ENCODE assay signal across 8 cellular contexts in the genomic region with DNA sequence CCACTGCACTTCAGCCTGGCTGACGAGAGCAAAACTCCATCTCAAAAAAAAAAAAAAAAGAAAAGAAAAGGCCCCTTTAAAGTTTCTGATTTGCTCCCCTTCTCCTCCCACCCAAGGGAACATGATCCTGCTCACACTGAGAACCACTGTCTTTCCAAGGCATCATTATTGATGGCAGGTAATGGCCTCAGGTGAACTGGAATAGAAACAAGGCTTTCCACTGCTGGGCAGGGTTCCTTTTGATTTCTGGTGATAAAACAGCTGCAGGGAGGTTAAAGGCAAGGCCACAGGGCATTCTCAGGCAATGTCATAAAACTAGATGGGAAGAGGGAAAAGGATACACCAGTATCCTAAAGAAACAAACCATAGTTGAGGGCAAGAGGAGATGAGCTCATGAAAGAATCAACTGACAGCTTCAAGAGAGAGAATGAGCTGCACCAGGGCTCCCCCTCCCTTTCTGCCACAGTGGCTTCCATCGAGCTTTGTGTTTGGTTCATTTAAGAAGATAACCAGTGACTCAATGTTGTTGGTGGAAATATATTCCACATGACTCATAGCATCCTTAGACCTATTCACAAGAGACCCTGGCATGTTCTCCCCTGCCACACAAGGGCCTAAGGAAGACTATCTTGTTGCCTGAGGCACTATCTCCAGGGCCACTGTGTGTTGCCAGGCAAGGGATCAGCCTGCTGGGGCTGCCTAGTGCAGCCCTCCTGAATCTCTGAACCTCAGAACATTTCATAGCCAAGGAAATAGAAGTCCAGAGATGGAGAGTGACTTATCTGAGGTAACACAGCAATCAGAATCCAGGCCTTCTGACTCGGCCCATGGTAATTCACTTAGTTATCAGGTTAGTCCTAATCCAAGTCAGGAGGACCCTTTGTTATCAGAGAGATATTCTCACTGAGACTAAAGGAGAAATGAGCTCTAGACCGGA.
A peak's percentile ranks its signal among the peaks of the same experiment; 100 is the strongest.
DNase-seq lines count a peak whose midpoint lies in the region; ATAC-seq and TF ChIP-seq lines count a peak whose summit lies in the region.

No MANE protein-coding gene starts in this region.

- no peak for TF ChIP-seq POLR2A in vagina (IDR thresholded peaks at IDR 0.05)

- H3K4me3 Mint-ChIP-seq in activated naive CD8-positive, alpha-beta T cell treated with anti-CD3 and anti-CD28 coated beads, Interleukin-2, amount 50 U/mL, for 24 hours: no peak overlapping the region
- H3K4me3 Mint-ChIP-seq in activated naive CD8-positive, alpha-beta T cell treated with anti-CD3 and anti-CD28 coated beads for 36 hours: no peak overlapping the region
- H3K4me3 Mint-ChIP-seq in brain: no peak overlapping the region

- H3K36me3 ChIP-seq in kidney epithelial cell (ENCODE audit: control insufficient read depth, insufficient read depth, low read length) (no peaks in the 10 kb centered on the region), vagina (no peaks in the 10 kb centered on the region)

- no peaks in the 10 kb centered on the region for H3K9me3 Mint-ChIP-seq in activated naive CD8-positive, alpha-beta T cell treated with anti-CD3 and anti-CD28 coated beads, Interleukin-2, amount 50 U/mL, for 24 hours
- no peaks in the 10 kb centered on the region for H3K9me3 Mint-ChIP-seq in activated naive CD8-positive, alpha-beta T cell treated with anti-CD3 and anti-CD28 coated beads for 36 hours
- H3K9me3 Mint-ChIP-seq in brain: no peaks in the 10 kb centered on the region

- H3K27me3 ChIP-seq in kidney epithelial cell (ENCODE audit: control insufficient read depth, insufficient read depth, low read length) (no peaks in the 10 kb centered on the region), vagina (no peaks in the 10 kb centered on the region)

- H3K4me1 ChIP-seq in vagina: peaks cover 10% of the 10 kb centered on the region

- H3K4me3 ChIP-seq in kidney epithelial cell (ENCODE audit: low read depth, low read length) (no peak overlapping the region), vagina (no peak overlapping the region)

- no peaks in the 10 kb centered on the region for H3K27me3 Mint-ChIP-seq in activated naive CD8-positive, alpha-beta T cell treated with anti-CD3 and anti-CD28 coated beads, Interleukin-2, amount 50 U/mL, for 24 hours
- H3K27me3 Mint-ChIP-seq in activated naive CD8-positive, alpha-beta T cell treated with anti-CD3 and anti-CD28 coated beads for 36 hours: peaks cover 11% of the 10 kb centered on the region
- H3K27me3 Mint-ChIP-seq in brain: no peaks in the 10 kb centered on the region

- intact Hi-C loops in vagina (cut with DNase I): no loop called here

- TF ChIP-seq CTCF in brain (conservative IDR thresholded peaks at IDR 0.05) (no peak), kidney epithelial cell (IDR thresholded peaks at IDR 0.05; ENCODE audit: insufficient read depth, low read length, poor library complexity, severe bottlenecking) (no peak), vagina (IDR thresholded peaks at IDR 0.05) (no peak)

- no peak for DNase-seq in activated naive CD8-positive, alpha-beta T cell treated with anti-CD3 and anti-CD28 coated beads, Interleukin-2, amount 50 U/mL, for 24 hours
- no peak for DNase-seq in activated naive CD8-positive, alpha-beta T cell treated with anti-CD3 and anti-CD28 coated beads for 36 hours
- DNase-seq in kidney epithelial cell (ENCODE audit: low read depth) (peak; percentile 98), vagina (ENCODE audit: extremely low spot score in 2 of 2) (no peak), DMS79 (lab: John Stamatoyannopoulos, UW) (no peak), left lobe of liver (ENCODE audit: low spot score) (no peak)

- no peaks in the 10 kb centered on the region for H3K9me3 ChIP-seq in vagina

- H3K27ac ChIP-seq in vagina: peak overlapping the region; percentile 58

- no peak overlapping the region for H3K27ac Mint-ChIP-seq in activated naive CD8-positive, alpha-beta T cell treated with anti-CD3 and anti-CD28 coated beads, Interleukin-2, amount 50 U/mL, for 24 hours
- H3K27ac Mint-ChIP-seq in activated naive CD8-positive, alpha-beta T cell treated with anti-CD3 and anti-CD28 coated beads for 36 hours: no peak overlapping the region
- H3K27ac Mint-ChIP-seq in brain: peak overlapping the region in 4 of 5 experiments; percentile 12 to 74 (median 68)

- no peaks in the 10 kb centered on the region for H3K36me3 Mint-ChIP-seq in activated naive CD8-positive, alpha-beta T cell treated with anti-CD3 and anti-CD28 coated beads, Interleukin-2, amount 50 U/mL, for 24 hours (ENCODE audit: low read depth)
- H3K36me3 Mint-ChIP-seq in activated naive CD8-positive, alpha-beta T cell treated with anti-CD3 and anti-CD28 coated beads for 36 hours: no peaks in the 10 kb centered on the region
- H3K36me3 Mint-ChIP-seq in brain: peaks cover 34% of the 10 kb centered on the region

- peak; percentile 87 for ATAC-seq in activated naive CD8-positive, alpha-beta T cell treated with anti-CD3 and anti-CD28 coated beads, Interleukin-2, amount 50 U/mL, for 24 hours
- ATAC-seq in left lobe of liver (no peak), GM18868 (IDR thresholded peaks at IDR 0.05; ENCODE audit: unreplicated experiment) (no peak)

- H3K4me1 Mint-ChIP-seq in activated naive CD8-positive, alpha-beta T cell treated with anti-CD3 and anti-CD28 coated beads, Interleukin-2, amount 50 U/mL, for 24 hours: peaks cover 9% of the 10 kb centered on the region
- H3K4me1 Mint-ChIP-seq in activated naive CD8-positive, alpha-beta T cell treated with anti-CD3 and anti-CD28 coated beads for 36 hours: peaks cover 7% of the 10 kb centered on the region
- peaks cover 13% of the 10 kb centered on the region for H3K4me1 Mint-ChIP-seq in brain

Comparison
In these comparisons a context has a peak if more than half of its experiments do, and no peak if none do; other contexts are left out.
1. H3K27ac Mint-ChIP-seq: peak in brain (4 of 5); none in activated naive CD8-positive, alpha-beta T cell treated with anti-CD3 and anti-CD28 coated beads, Interleukin-2, amount 50 U/mL, for 24 hours (single experiment) and activated naive CD8-positive, alpha-beta T cell treated with anti-CD3 and anti-CD28 coated beads for 36 hours (single experiment).